In the genomic region with DNA sequence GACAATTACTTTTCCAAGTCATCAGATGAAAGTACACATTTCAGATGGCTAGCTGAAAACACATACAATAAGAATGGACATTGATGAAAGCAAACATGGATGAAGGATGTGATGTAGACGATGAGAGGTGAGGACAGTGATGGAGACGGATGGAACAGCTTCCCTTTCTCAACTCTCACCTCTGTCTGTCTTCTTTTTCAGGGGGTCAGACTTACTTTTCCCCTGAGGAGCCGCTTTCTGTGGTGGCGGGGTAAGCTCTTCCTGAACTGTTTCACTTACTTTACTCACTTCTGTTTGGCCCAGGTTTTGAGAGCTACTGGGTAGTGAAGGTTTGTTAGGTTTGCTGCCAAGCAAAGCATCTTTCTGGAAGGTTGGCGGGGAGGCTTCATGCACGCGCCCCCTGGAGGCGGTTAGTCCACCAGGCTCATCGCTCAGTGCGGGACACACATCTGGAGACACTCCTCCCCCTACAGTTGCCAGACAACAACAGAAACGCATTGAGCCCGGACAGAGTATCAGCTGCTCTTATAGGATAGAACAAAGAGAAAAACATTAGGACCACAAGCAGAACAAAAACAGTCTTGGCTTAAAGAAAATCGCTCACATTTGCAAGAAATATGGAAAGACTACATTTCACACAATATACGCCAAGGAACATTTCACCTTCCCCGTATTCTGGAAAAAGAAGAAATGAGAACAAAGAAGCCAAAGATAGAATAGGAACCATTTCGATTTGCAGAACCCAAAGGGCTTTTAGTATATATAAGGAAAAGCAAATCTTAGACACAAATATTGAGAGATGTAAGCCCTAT, we compare ENCODE assay signal across 8 cellular contexts.
DNase-seq lines count a peak whose midpoint lies in the region; ATAC-seq and TF ChIP-seq lines count a peak whose summit lies in the region.

No MANE protein-coding gene starts in this region.

- intact Hi-C loops in activated naive CD4-positive, alpha-beta T cell treated with anti-CD3 and anti-CD28 coated beads for 36 hours (cut with micrococcal nuclease), result loop anchor here (1.0 to 5.0 kb wide), 6 partner anchors 67 to 282 kb away; a partner anchor contains a TSS

- H3K9me3 Mint-ChIP-seq in activated naive CD4-positive, alpha-beta T cell treated with anti-CD3 and anti-CD28 coated beads for 36 hours, result peaks cover 4% of the 10 kb centered on the region
- H3K9me3 Mint-ChIP-seq in type B pancreatic cell, result peaks cover 11% of the 10 kb centered on the region

- peaks cover 10% of the 10 kb centered on the region for H3K4me1 Mint-ChIP-seq in activated naive CD4-positive, alpha-beta T cell treated with anti-CD3 and anti-CD28 coated beads for 36 hours (ENCODE audit: low read depth)
- peaks cover 6% of the 10 kb centered on the region for H3K4me1 Mint-ChIP-seq in type B pancreatic cell (ENCODE audit: unreplicated experiment)

- H3K79me2 ChIP-seq in KMS-11 (ENCODE audit: insufficient read depth, low read depth) (no peaks in the 10 kb centered on the region), parathyroid adenoma (no peaks in the 10 kb centered on the region)

- no peak overlapping the region for H3K27ac Mint-ChIP-seq in activated naive CD4-positive, alpha-beta T cell treated with anti-CD3 and anti-CD28 coated beads for 36 hours
- peak overlapping the region; percentile 11 for H3K27ac Mint-ChIP-seq in type B pancreatic cell

- no peak overlapping the region for H3K27ac ChIP-seq in KMS-11
- H3K27ac ChIP-seq in SK-N-MC, result no peak overlapping the region
- H3K27ac ChIP-seq in parathyroid adenoma, result no peak overlapping the region

- peak; percentile 86 for TF ChIP-seq CTCF in KMS-11 (conservative IDR thresholded peaks at IDR 0.05; ENCODE audit: low read depth, low read length)
- TF ChIP-seq CTCF in parathyroid adenoma (IDR thresholded peaks at IDR 0.05), result peak; percentile 82
- TF ChIP-seq CTCF in type B pancreatic cell (conservative IDR thresholded peaks at IDR 0.05), result peak; percentile 92

- H3K36me3 Mint-ChIP-seq in activated naive CD4-positive, alpha-beta T cell treated with anti-CD3 and anti-CD28 coated beads for 36 hours (ENCODE audit: low read depth), result peaks cover 6% of the 10 kb centered on the region
- H3K36me3 Mint-ChIP-seq in type B pancreatic cell, result peaks cover 5% of the 10 kb centered on the region

- no peaks in the 10 kb centered on the region for H4K20me1 ChIP-seq in KMS-11 (ENCODE audit: insufficient read depth)

- H3K9me3 ChIP-seq in SK-N-MC (ENCODE audit: low read depth, low read length), result no peaks in the 10 kb centered on the region
- H3K9me3 ChIP-seq in parathyroid adenoma (ENCODE audit: control insufficient read depth, low read length), result no peaks in the 10 kb centered on the region

- H3K36me3 ChIP-seq in KMS-11 (ENCODE audit: insufficient read depth) (no peaks in the 10 kb centered on the region), SK-N-MC (ENCODE audit: insufficient read depth, low read length) (no peaks in the 10 kb centered on the region), parathyroid adenoma (ENCODE audit: control insufficient read depth, insufficient read depth, low read length) (no peaks in the 10 kb centered on the region)

- peak; percentile 96 for ATAC-seq in GM21619 (IDR thresholded peaks at IDR 0.05; ENCODE audit: unreplicated experiment)

- H3K9ac ChIP-seq in KMS-11 (no peak overlapping the region), SK-N-MC (ENCODE audit: insufficient read length) (no peak overlapping the region), parathyroid adenoma (no peak overlapping the region)

- H2AFZ ChIP-seq in KMS-11 (ENCODE audit: low read depth) (peak overlapping the region; percentile 38; the same call in 1 of the 2 replicates), parathyroid adenoma (peak overlapping the region; percentile 13)

- DNase-seq in Daoy (ENCODE audit: low read depth) (peak; percentile 60), SK-N-MC (ENCODE audit: low read depth, low spot score) (peak; percentile 34), glomerular endothelial cell (ENCODE audit: extremely low read depth, low read depth, low spot score) (peak; percentile 68), type B pancreatic cell (ENCODE audit: extremely low spot score, unreplicated experiment) (peak; percentile 88)
- peak; percentile 92 for DNase-seq in activated naive CD4-positive, alpha-beta T cell treated with anti-CD3 and anti-CD28 coated beads for 36 hours

- CTCF ChIA-PET in activated naive CD4-positive, alpha-beta T cell treated with anti-CD3 and anti-CD28 coated beads for 36 hours (lab: Charles Lee), result interaction anchor here (0.6 to 5.4 kb wide), 64 partner anchors 9 to 350 kb away, joined by 3 to 57 read pairs (median 4); no protein-coding TSS in a partner anchor

- H3K4me2 ChIP-seq in KMS-11 (no peak overlapping the region), parathyroid adenoma (ENCODE audit: low read length) (no peak overlapping the region)

- H3K4me3 Mint-ChIP-seq in activated naive CD4-positive, alpha-beta T cell treated with anti-CD3 and anti-CD28 coated beads for 36 hours, result no peak overlapping the region
- H3K4me3 Mint-ChIP-seq in type B pancreatic cell, result peak overlapping the region; percentile 3

- H3K4me3 ChIP-seq in KMS-11 (IDR thresholded peaks at IDR 0.05; ENCODE audit: insufficient read depth, low read depth, low read length) (no peak overlapping the region), SK-N-MC (0 out of 2 replicates have a peak overlapping the region, but pooled peaks have one; percentile 45), parathyroid adenoma (ENCODE audit: low read depth, low read length) (peak overlapping the region; percentile 3)

- no peaks in the 10 kb centered on the region for H3K27me3 Mint-ChIP-seq in activated naive CD4-positive, alpha-beta T cell treated with anti-CD3 and anti-CD28 coated beads for 36 hours (ENCODE audit: low read depth)
- no peaks in the 10 kb centered on the region for H3K27me3 Mint-ChIP-seq in type B pancreatic cell

- peaks cover 6% of the 10 kb centered on the region for H3K4me1 ChIP-seq in KMS-11 (ENCODE audit: low read depth, poor library complexity, severe bottlenecking)
- H3K4me1 ChIP-seq in parathyroid adenoma, result no peaks in the 10 kb centered on the region

- H3K27me3 ChIP-seq in KMS-11 (ENCODE audit: insufficient read depth, low read depth) (no peaks in the 10 kb centered on the region), parathyroid adenoma (ENCODE audit: control insufficient read depth, insufficient read depth, low read length) (no peaks in the 10 kb centered on the region)

Comparison
In these comparisons a context has a peak if more than half of its experiments do, and no peak if none do; other contexts are left out.
1. DNase-seq: peak in every context shown above with its lines; median percentile 92 in activated naive CD4-positive, alpha-beta T cell treated with anti-CD3 and anti-CD28 coated beads for 36 hours; 88 in type B pancreatic cell; 68 in glomerular endothelial cell; 60 in Daoy; 34 in SK-N-MC.